In genomic region chr12:54033980-54034783, GRCh38 we compare ENCODE assay signal across 8 cellular contexts. TPM values are rescaled to one million over a fixed set of nuclear protein-coding genes. Genes with fewer than 3 reads are reported as not detected.
DNase-seq lines count a peak whose midpoint lies in the region; ATAC-seq and TF ChIP-seq lines count a peak whose summit lies in the region.
"Had no signal": no experiment of that assay in that cellular context is flagged by ENCODE, and none has a peak within 500 bp of the region (broad histone marks: within the 10 kb centered on the region; RNA-seq: fewer than 3 reads in every experiment).

No MANE protein-coding gene starts in this region.

- H4K20me1 ChIP-seq in Karpas-422 (ENCODE audit: insufficient read depth, low read depth, low read length), result no peaks in the 10 kb centered on the region

- peak overlapping the region; percentile 23; the same call in 1 of the 2 replicates for H3K9ac ChIP-seq in Karpas-422 (ENCODE audit: low read length)

- H3K4me3 ChIP-seq in Karpas-422 (ENCODE audit: low read length) (peak overlapping the region; percentile 39; the same call in 1 of the 2 replicates), gastrocnemius medialis (peak overlapping the region; percentile 64 to 85 (median 68))

- H3K36me3 ChIP-seq in Karpas-422 (ENCODE audit: insufficient read depth, low read length) (no peaks in the 10 kb centered on the region), gastrocnemius medialis (no peaks in the 10 kb centered on the region)

- peaks cover 27% of the 10 kb centered on the region for H3K4me1 ChIP-seq in Karpas-422 (ENCODE audit: low read length)
- peaks cover 22 to 29% of the 10 kb centered on the region in 2 donors for H3K4me1 ChIP-seq in gastrocnemius medialis

- TF ChIP-seq CTCF in gastrocnemius medialis (IDR thresholded peaks at IDR 0.05 in 4 of 5, conservative IDR thresholded peaks at IDR 0.05 in 1 of 5), result no peak
- no peak for TF ChIP-seq CTCF in GM20000 (IDR thresholded peaks at IDR 0.05; ENCODE audit: extremely low read depth, missing control alignments)

- H3K4me2 ChIP-seq in Karpas-422 (ENCODE audit: low read depth, low read length, poor library complexity, severe bottlenecking), result peak overlapping the region; percentile 60

- H3K27me3 ChIP-seq in Karpas-422 (ENCODE audit: low read length) (no peaks in the 10 kb centered on the region), gastrocnemius medialis (no peaks in the 10 kb centered on the region)

- in situ Hi-C loops in gastrocnemius medialis (cut with MboI; ENCODE audit: low sequenced_read_pairs in 4 of 4), result loop anchor here in 1 of 4 donors (5.0 kb wide), 1 partner anchor 158 kb away; no protein-coding TSS in a partner anchor

- H3K79me2 ChIP-seq in Karpas-422 (ENCODE audit: low read length), result no peaks in the 10 kb centered on the region

- no peak for ATAC-seq in gastrocnemius medialis

- H3K9me2 ChIP-seq in Karpas-422 (replicated peaks; ENCODE audit: insufficient read depth, low read length), result no peaks in the 10 kb centered on the region

- intact Hi-C loops in gastrocnemius medialis (cut with DNase I; ENCODE audit: low total_unique reads), result no loop called here

- DNase-seq in Karpas-422 (no peak), ecto neural progenitor cell (ENCODE audit: low spot score) (peak; percentile 71), gastrocnemius medialis (no peak), SHP77 treated with DMSO at 0.1 percent for 48 hours (lab: John Stamatoyannopoulos, UW) (no peak), GM20000 (ENCODE audit: low spot score) (no peak), Ammon's horn (ENCODE audit: low spot score) (no peak)
- DNase-seq: SW 1271 had no signal

- peak overlapping the region; percentile 40; the same call in 1 of the 2 replicates for H2AFZ ChIP-seq in Karpas-422 (ENCODE audit: low read length)

- H3K9me3 ChIP-seq in Karpas-422 (ENCODE audit: low read length) (no peaks in the 10 kb centered on the region), gastrocnemius medialis (no peaks in the 10 kb centered on the region)

- H3K27ac ChIP-seq in Karpas-422 (ENCODE audit: low read length) (no peak overlapping the region), gastrocnemius medialis (peak overlapping the region in 3 of 4 donors; percentile 98 to 100 (median 99))

- no peak for TF ChIP-seq POLR2A in gastrocnemius medialis (IDR thresholded peaks at IDR 0.05)

RNA-seq across cellular contexts. Expression of gene HOXC5, which starts 1.3 kb away (rescaled TPM):
- not detected in 2 replicates for total RNA-seq in Karpas-422 (2014; rRNA removed; shearing (Covaris generic); ENCODE audit: low replicate concordance)
- 1 to 10 TPM in 1 of 4 donors, under 1 TPM in 1, not detected in 2; 0.36 to 1.4 TPM for total RNA-seq in gastrocnemius medialis
- total RNA-seq: dermis microvascular lymphatic vessel endothelial cell had no signal

RNA-seq across cellular contexts. Expression of gene HOXC6, which starts 5.9 kb away (rescaled TPM):
- not detected in 2 replicates for total RNA-seq in Karpas-422 (2014; rRNA removed; shearing (Covaris generic); ENCODE audit: low replicate concordance)
- total RNA-seq in gastrocnemius medialis, result 1 to 10 TPM; 1.0 to 4.7 (median 3.8) TPM
- total RNA-seq: dermis microvascular lymphatic vessel endothelial cell had no signal

RNA-seq across cellular contexts. Expression of gene HOXC4, which starts 19.5 kb away (rescaled TPM):
- total RNA-seq in Karpas-422 (2014; rRNA removed; shearing (Covaris generic); ENCODE audit: low replicate concordance), result 7.3 and 9.7 TPM in 2 replicates
- 1 to 10 TPM in 1 of 4 donors, under 1 TPM in 3; 0.51 to 2.0 (median 0.71) TPM for total RNA-seq in gastrocnemius medialis
- total RNA-seq: dermis microvascular lymphatic vessel endothelial cell had no signal

RNA-seq across cellular contexts. Expression of gene HOXC8, which starts 25.4 kb away (rescaled TPM):
- not detected in 2 replicates for total RNA-seq in Karpas-422 (2014; rRNA removed; shearing (Covaris generic); ENCODE audit: low replicate concordance)
- total RNA-seq in gastrocnemius medialis, result 1 to 10 TPM; 3.3 to 4.9 (median 3.8) TPM
- total RNA-seq: dermis microvascular lymphatic vessel endothelial cell had no signal

RNA-seq across cellular contexts. Expression of gene HOXC9, which starts 34.2 kb away (rescaled TPM):
- not detected in 2 replicates for total RNA-seq in Karpas-422 (2014; rRNA removed; shearing (Covaris generic); ENCODE audit: low replicate concordance)
- 10 to 100 TPM; 13.6 to 37.7 (median 26.3) TPM for total RNA-seq in gastrocnemius medialis
